ENCODE assay signal across 29 cellular contexts in genomic region chr16:80463776-80464175, GRCh38.
"Had no signal": no experiment of that assay in that cellular context is flagged by ENCODE, and none has a peak within 500 bp of the region (broad histone marks: within the 10 kb centered on the region; RNA-seq: fewer than 3 reads in every experiment).

No MANE protein-coding gene starts in this region.

- H3K27ac ChIP-seq: heart right ventricle, neural progenitor cell, stomach, thyroid gland, upper lobe of left lung, vagina, WERI-Rb-1 had no signal

- DNase-seq: activated CD4-positive, alpha-beta memory T cell treated with anti-CD3 and anti-CD28 coated beads for 36 hours; activated CD4-positive, alpha-beta T cell treated with anti-CD3 and anti-CD28 coated beads, Interleukin-2, amount 10 ng/mL, durations not matched to agents 24 days and 14 days; activated CD8-positive, alpha-beta memory T cell treated with anti-CD3 and anti-CD28 coated beads, Interleukin-2, amount 50 U/mL, for 48 hours; activated naive CD8-positive, alpha-beta T cell treated with anti-CD3 and anti-CD28 coated beads, Interleukin-2, amount 50 U/mL, for 24 hours; activated T-cell treated with anti-CD3 and anti-CD28 coated beads, Interleukin-2, amount 50 U/mL, for 24 hours; amygdala; caudate nucleus; cortex of kidney; foreskin fibroblast; heart right ventricle; left cardiac atrium; mammary epithelial cell; naive B cell; stimulated activated CD4-positive, alpha-beta T cell treated with anti-CD3 and anti-CD28 coated beads, Interleukin-15, amount 100 ng/mL, for 24 hours; stimulated activated CD4-positive, alpha-beta T cell treated with anti-CD3 and anti-CD28 coated beads, Interleukin-2, amount 100 ng/mL, for 24 hours; stimulated activated naive B cell treated with anti-CD40 and anti-IgM and Interleukin-4, amounts not matched to agents 10 μg/mL and 1 μg/mL and 100 μg/mL, for 72 hours; stomach; SW 1271; T-helper 9 cell; thyroid gland; upper lobe of left lung; WERI-Rb-1 had no signal

- ATAC-seq: activated CD4-positive, CD25-positive, alpha-beta regulatory T cell treated with anti-CD3 and anti-CD28 coated beads, Interleukin-2, amount 50 U/mL, for 24 hours; activated naive CD8-positive, alpha-beta T cell treated with anti-CD3 and anti-CD28 coated beads, Interleukin-2, amount 50 U/mL, for 24 hours; activated T-helper 17 cell treated with anti-CD3 and anti-CD28 coated beads, Interleukin-2, amount 50 U/mL, for 72 hours; esophagus mucosa; heart right ventricle; left cardiac atrium; stimulated activated naive B cell treated with anti-CD40 and anti-IgM and Interleukin-4, amounts not matched to agents 10 μg/mL and 1 μg/mL and 100 μg/mL, for 72 hours had no signal

- H3K36me3 Mint-ChIP-seq: activated CD4-positive, alpha-beta memory T cell treated with anti-CD3 and anti-CD28 coated beads for 36 hours; activated naive CD4-positive, alpha-beta T cell treated with anti-CD3 and anti-CD28 coated beads, Interleukin-2, amount 50 U/mL, for 24 hours; naive B cell; neural progenitor cell; stimulated activated naive B cell treated with anti-CD40 and anti-IgM and Interleukin-4, amounts not matched to agents 10 μg/mL and 1 μg/mL and 100 μg/mL, for 72 hours had no signal

- H3K4me3 Mint-ChIP-seq: activated CD4-positive, alpha-beta memory T cell treated with anti-CD3 and anti-CD28 coated beads for 36 hours; activated CD4-positive, alpha-beta T cell treated with anti-CD3 and anti-CD28 coated beads, Interleukin-2, amount 10 ng/mL, durations not matched to agents 24 days and 14 days; activated naive CD4-positive, alpha-beta T cell treated with anti-CD3 and anti-CD28 coated beads, Interleukin-2, amount 50 U/mL, for 24 hours; activated naive CD8-positive, alpha-beta T cell treated with anti-CD3 and anti-CD28 coated beads, Interleukin-2, amount 50 U/mL, for 24 hours; activated T-cell treated with anti-CD3 and anti-CD28 coated beads, Interleukin-2, amount 50 U/mL, for 24 hours; activated T-helper 17 cell treated with anti-CD3 and anti-CD28 coated beads, Interleukin-2, amount 50 U/mL, for 72 hours; naive B cell; stimulated activated naive B cell treated with anti-CD40 and anti-IgM and Interleukin-4, amounts not matched to agents 10 μg/mL and 1 μg/mL and 100 μg/mL, for 72 hours; T-helper 1 cell treated with Interleukin-12 subunit alpha and Interleukin-12 subunit beta and Interleukin-4 antibody, amounts not matched to agents 30 μg/mL and 1 μg/mL, for 36 hours had no signal

- H3K27ac Mint-ChIP-seq: activated CD4-positive, alpha-beta memory T cell treated with anti-CD3 and anti-CD28 coated beads for 36 hours; activated CD4-positive, alpha-beta T cell treated with anti-CD3 and anti-CD28 coated beads, Interleukin-2, amount 10 ng/mL, durations not matched to agents 24 days and 14 days; activated naive CD4-positive, alpha-beta T cell treated with anti-CD3 and anti-CD28 coated beads, Interleukin-2, amount 50 U/mL, for 24 hours; activated naive CD8-positive, alpha-beta T cell treated with anti-CD3 and anti-CD28 coated beads, Interleukin-2, amount 50 U/mL, for 24 hours; activated T-cell treated with anti-CD3 and anti-CD28 coated beads, Interleukin-2, amount 50 U/mL, for 24 hours; activated T-helper 17 cell treated with anti-CD3 and anti-CD28 coated beads, Interleukin-2, amount 50 U/mL, for 72 hours; naive B cell; neural progenitor cell; stimulated activated naive B cell treated with anti-CD40 and anti-IgM and Interleukin-4, amounts not matched to agents 10 μg/mL and 1 μg/mL and 100 μg/mL, for 72 hours; T-helper 1 cell treated with Interleukin-12 subunit alpha and Interleukin-12 subunit beta and Interleukin-4 antibody, amounts not matched to agents 30 μg/mL and 1 μg/mL, for 36 hours had no signal

- H3K27me3 Mint-ChIP-seq: activated naive CD8-positive, alpha-beta T cell treated with anti-CD3 and anti-CD28 coated beads, Interleukin-2, amount 50 U/mL, for 24 hours had no signal

- H3K9me3 Mint-ChIP-seq: activated CD4-positive, alpha-beta memory T cell treated with anti-CD3 and anti-CD28 coated beads for 36 hours; activated CD4-positive, alpha-beta T cell treated with anti-CD3 and anti-CD28 coated beads, Interleukin-2, amount 10 ng/mL, durations not matched to agents 24 days and 14 days; activated naive CD4-positive, alpha-beta T cell treated with anti-CD3 and anti-CD28 coated beads, Interleukin-2, amount 50 U/mL, for 24 hours; activated naive CD8-positive, alpha-beta T cell treated with anti-CD3 and anti-CD28 coated beads, Interleukin-2, amount 50 U/mL, for 24 hours; activated T-cell treated with anti-CD3 and anti-CD28 coated beads, Interleukin-2, amount 50 U/mL, for 24 hours; activated T-helper 17 cell treated with anti-CD3 and anti-CD28 coated beads, Interleukin-2, amount 50 U/mL, for 72 hours; naive B cell; neural progenitor cell; stimulated activated naive B cell treated with anti-CD40 and anti-IgM and Interleukin-4, amounts not matched to agents 10 μg/mL and 1 μg/mL and 100 μg/mL, for 72 hours; T-helper 1 cell treated with Interleukin-12 subunit alpha and Interleukin-12 subunit beta and Interleukin-4 antibody, amounts not matched to agents 30 μg/mL and 1 μg/mL, for 36 hours had no signal

- H3K4me1 Mint-ChIP-seq: activated CD4-positive, alpha-beta T cell treated with anti-CD3 and anti-CD28 coated beads, Interleukin-2, amount 10 ng/mL, durations not matched to agents 24 days and 14 days; activated naive CD4-positive, alpha-beta T cell treated with anti-CD3 and anti-CD28 coated beads, Interleukin-2, amount 50 U/mL, for 24 hours; activated naive CD8-positive, alpha-beta T cell treated with anti-CD3 and anti-CD28 coated beads, Interleukin-2, amount 50 U/mL, for 24 hours; activated T-helper 17 cell treated with anti-CD3 and anti-CD28 coated beads, Interleukin-2, amount 50 U/mL, for 72 hours had no signal
